Comparison of ENCODE assay signal across 8 cellular contexts in genomic region chr4:37977471-37978452, GRCh38. TPM values are rescaled to one million over a fixed set of nuclear protein-coding genes. Genes with fewer than 3 reads are reported as not detected.
DNase-seq lines count a peak whose midpoint lies in the region; ATAC-seq and TF ChIP-seq lines count a peak whose summit lies in the region.

No MANE protein-coding gene starts in this region.

- peak; percentile 50 for DNase-seq in NOMO-1 treated with dmso at 0.1 percent for 144 hours (lab: John Stamatoyannopoulos, UW; ENCODE audit: unreplicated experiment)
- DNase-seq in activated T-cell treated with anti-CD3 and anti-CD28 coated beads for 24 hours (ENCODE audit: low read depth): peak; percentile 44
- no peak for DNase-seq in epithelial cell of prostate (ENCODE audit: low read depth, low spot score)
- DNase-seq in mucosa of gallbladder (ENCODE audit: low spot score): peak; percentile 75
- DNase-seq in stimulated activated CD8-positive, alpha-beta memory T cell treated with anti-CD3 and anti-CD28 coated beads, Interleukin-4, amount 100 ng/mL, for 4 hours (ENCODE audit: low read depth in 2 of 2, low spot score in 1 of 2): peak; percentile 38 to 61

- H3K4me3 ChIP-seq in ACC112 (ENCODE audit: low read depth, low read length): peak overlapping the region; percentile 93

- H2AFZ ChIP-seq in ACC112 (ENCODE audit: low read length, unreplicated experiment): peak overlapping the region; percentile 92

- no peaks in the 10 kb centered on the region for H3K36me3 ChIP-seq in ACC112 (ENCODE audit: insufficient read depth, low read length)

- no peaks in the 10 kb centered on the region for H3K27me3 ChIP-seq in ACC112 (ENCODE audit: insufficient read depth, low read length)

- TF ChIP-seq POLR2A in GM18505 (IDR thresholded peaks at IDR 0.05; ENCODE audit: borderline replicate concordance, extremely low read depth, insufficient read depth, insufficient read length): no peak

- ATAC-seq in GM18505 (IDR thresholded peaks at IDR 0.05; ENCODE audit: unreplicated experiment) (peak; percentile 60), HG02973 (IDR thresholded peaks at IDR 0.05; ENCODE audit: unreplicated experiment) (peak; percentile 43)

- H3K4me1 ChIP-seq in ACC112 (ENCODE audit: control insufficient read depth, insufficient read depth, low read length, unreplicated experiment): peaks cover 7% of the 10 kb centered on the region

- H3K27ac ChIP-seq in ACC112 (ENCODE audit: low read depth, low read length): peak overlapping the region; percentile 52; the same call in 1 of the 2 replicates
- peak overlapping the region; percentile 70 for H3K27ac ChIP-seq in epithelial cell of prostate

- peaks cover 29% of the 10 kb centered on the region for H3K79me2 ChIP-seq in ACC112 (ENCODE audit: control insufficient read depth, insufficient read depth, low read length, unreplicated experiment)

RNA-seq across cellular contexts. Expression of gene PTTG2, which starts 17.6 kb away (rescaled TPM):
- total RNA-seq in mucosa of gallbladder: 1.1 TPM
